Comparison of ENCODE assay signal across 12 cellular contexts in the genomic region with DNA sequence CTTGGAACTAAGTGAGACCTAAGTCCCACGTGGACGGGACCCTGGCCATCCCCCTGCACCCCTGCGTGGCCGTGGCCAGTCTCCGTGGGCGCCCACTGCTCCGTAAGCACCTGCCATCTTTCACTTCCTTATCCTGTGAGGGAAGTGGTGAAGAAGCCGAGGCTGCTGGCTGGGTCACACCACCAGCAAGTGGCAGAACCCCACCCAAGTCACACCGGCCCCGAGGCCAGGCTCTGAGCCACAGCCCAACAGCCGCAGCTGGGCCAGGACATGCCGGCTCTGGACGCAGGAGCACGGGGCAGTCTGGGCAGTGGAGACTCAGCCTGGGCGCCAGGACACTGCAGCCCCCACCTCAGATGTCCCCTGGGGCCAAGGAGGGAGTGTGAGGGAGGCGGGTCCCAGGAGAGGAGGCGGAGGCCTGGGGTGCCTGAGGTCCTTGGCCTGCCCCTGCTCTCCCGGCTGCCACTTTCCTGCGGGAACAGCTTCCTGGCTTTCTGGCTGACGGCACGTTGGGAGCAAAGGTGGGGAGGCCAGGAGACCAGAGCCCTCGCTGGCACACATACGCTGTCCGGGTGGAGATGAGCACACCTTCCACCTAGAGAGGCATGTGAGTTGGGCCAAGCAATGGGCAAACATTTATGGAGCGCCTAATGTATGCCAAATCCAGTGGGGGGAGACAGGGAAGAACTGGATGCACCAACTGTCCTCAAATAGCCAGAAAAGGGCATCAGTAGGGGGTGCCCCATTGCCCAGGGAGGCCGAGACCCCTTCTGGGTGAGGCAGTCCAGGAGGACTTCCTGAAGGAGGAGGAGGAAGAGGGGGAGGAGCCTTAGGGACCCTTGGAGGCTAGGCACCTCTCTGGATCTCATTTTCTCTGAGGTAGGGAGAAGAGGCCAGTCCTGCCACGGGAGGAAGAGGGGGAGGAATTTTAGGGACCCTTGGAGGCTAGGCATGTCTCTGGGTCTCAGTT. TPM values are rescaled to one million over a fixed set of nuclear protein-coding genes. Genes with fewer than 3 reads are reported as not detected.
DNase-seq lines count a peak whose midpoint lies in the region; ATAC-seq, FAIRE-seq and TF ChIP-seq lines count a peak whose summit lies in the region.
"Had no signal": no experiment of that assay in that cellular context is flagged by ENCODE, and none has a peak within 500 bp of the region (broad histone marks: within the 10 kb centered on the region; RNA-seq: fewer than 3 reads in every experiment).

No MANE protein-coding gene starts in this region.

- no peak overlapping the region for H3K18ac ChIP-seq in IMR-90 (ENCODE audit: low read depth, low read length)

- H2BK5ac ChIP-seq in IMR-90 (ENCODE audit: low read depth, low read length, poor library complexity, severe bottlenecking), result no peak overlapping the region

- no peak overlapping the region for H4K91ac ChIP-seq in IMR-90 (ENCODE audit: insufficient read depth, low read depth, low read length)

- no peak overlapping the region for H2BK15ac ChIP-seq in IMR-90 (ENCODE audit: low read depth, low read length)

- H2BK20ac ChIP-seq in IMR-90 (ENCODE audit: low read depth, low read length), result no peak overlapping the region; the same call in 1 of the 2 replicates

- dilution Hi-C loops in IMR-90 (cut with HindIII; ENCODE audit: low sequenced_read_pairs, unreplicated experiment), result no loop called here

- no peak overlapping the region for H3K23ac ChIP-seq in IMR-90 (ENCODE audit: low read depth, low read length)

- no peak overlapping the region for H4K5ac ChIP-seq in IMR-90 (ENCODE audit: low read depth, low read length)

- H3K14ac ChIP-seq in IMR-90 (replicated peaks; ENCODE audit: low read depth, low read length), result no peak overlapping the region

- no peak overlapping the region for H3K56ac ChIP-seq in IMR-90 (ENCODE audit: extremely low read depth, insufficient read depth, low read length)

- TF ChIP-seq RAD21 in IMR-90 (IDR thresholded peaks at IDR 0.05; ENCODE audit: low read length) (no peak), HepG2 (CRISPR knock-in tag; IDR thresholded peaks at IDR 0.05) (no peak)

- H2AK5ac ChIP-seq in IMR-90 (ENCODE audit: low read depth, low read length), result 0 out of 2 replicates have a peak overlapping the region, but pooled peaks have one; percentile 48

- H3K79me1 ChIP-seq in IMR-90 (ENCODE audit: low read depth in 1 of 2, low read length in 2 of 2), result no peaks in the 10 kb centered on the region

- CTCF ChIA-PET in IMR-90 (lab: Yijun Ruan, JAX), result no interaction called here
- CTCF ChIA-PET in HepG2 (lab: Yijun Ruan, JAX; ENCODE audit: low intra/inter-chr PET ratio, low total read pairs), result no interaction called here

- TF ChIP-seq EP300 in HepG2 (IDR thresholded peaks at IDR 0.05; ENCODE audit: low read depth in 2 of 2, low read length in 2 of 2) (no peak), HepG2 (CRISPR knock-in tag; IDR thresholded peaks at IDR 0.05; ENCODE audit: borderline replicate concordance) (no peak)

- FAIRE-seq in HepG2 (lab: Jason Lieb, UNC), result no peak
- FAIRE-seq: astrocyte had no signal

- no peak for DNase-seq in IMR-90
- DNase-seq in T-helper 17 cell, result no peak
- no peak for DNase-seq in HepG2 (ENCODE audit: low spot score)
- DNase-seq in stimulated activated naive B cell treated with anti-CD40 and anti-IgM and Interleukin-4, amounts not matched to agents 10 μg/mL and 1 μg/mL and 100 μg/mL, for 72 hours, result peak; percentile 63
- no peak for DNase-seq in DMS 273 (lab: John Stamatoyannopoulos, UW; ENCODE audit: unreplicated experiment)
- DNase-seq: activated T-cell treated with anti-CD3 and anti-CD28 coated beads, Interleukin-2, amount 50 U/mL, for 72 hours; Calu3; NCI-H146; stimulated activated CD4-positive, alpha-beta T cell treated with anti-CD3 and anti-CD28 coated beads, Interleukin-12 subunit alpha, Interleukin-12 subunit beta, amount 100 ng/mL, for 4 hours had no signal

- H3K4me2 ChIP-seq in IMR-90 (ENCODE audit: low read depth, low read length) (no peak overlapping the region), HepG2 (ENCODE audit: low read depth, low read length) (peak overlapping the region; percentile 65)

- no peak overlapping the region for H3K4ac ChIP-seq in IMR-90 (ENCODE audit: low read depth, low read length)

- H3K27me3 ChIP-seq in IMR-90 (ENCODE audit: control insufficient read depth, insufficient read depth, low read length) (no peaks in the 10 kb centered on the region), HepG2 (ENCODE audit: control insufficient read depth in 1 of 2, insufficient read depth in 2 of 2, low read length in 2 of 2) (peaks cover 33 to 97% of the 10 kb centered on the region in 2 experiments)

- no peak for TF ChIP-seq POLR2A in IMR-90 (IDR thresholded peaks at IDR 0.05; ENCODE audit: low read depth, low read length)
- no peak for TF ChIP-seq POLR2A in HepG2 (IDR thresholded peaks at IDR 0.05; ENCODE audit: insufficient read depth in 1 of 2, low read depth in 2 of 2, low read length in 2 of 2)

- WGBS in IMR-90 (ENCODE audit: extremely low coverage in 2 of 2, insufficient read length in 1 of 2), 2 experiments, result 93% methylated on average over 11 of the region's 27 CpGs; no CpG with 5 or more reads in 1 of the 2 experiments
- WGBS in HepG2 (ENCODE audit: low lambda C conversion rate), result 32% methylated on average over 16 of the region's 27 CpGs

- H3K4me3 Mint-ChIP-seq in T-helper 17 cell, result no peak overlapping the region
- H3K4me3 Mint-ChIP-seq in stimulated activated naive B cell treated with anti-CD40 and anti-IgM and Interleukin-4, amounts not matched to agents 10 μg/mL and 1 μg/mL and 100 μg/mL, for 72 hours, result peak overlapping the region; percentile 32 to 47
- H3K4me3 Mint-ChIP-seq: activated T-cell treated with anti-CD3 and anti-CD28 coated beads, Interleukin-2, amount 50 U/mL, for 72 hours had no signal

- no peak overlapping the region for H3K27ac ChIP-seq in IMR-90 (ENCODE audit: insufficient read depth, low read length)
- no peak overlapping the region for H3K27ac ChIP-seq in HepG2 (ENCODE audit: extremely low read length, insufficient read depth, low read length)

- H3K79me2 ChIP-seq in HepG2 (ENCODE audit: insufficient read depth, low read length), result no peaks in the 10 kb centered on the region

- ATAC-seq in IMR-90 (ENCODE audit: low read depth) (no peak), T-helper 17 cell (peak; percentile 61), HepG2 (no peak), HG03097 (IDR thresholded peaks at IDR 0.05; ENCODE audit: low FRiP score, unreplicated experiment) (no peak), SK-N-SH treated with all-trans-retinoic acid at 6 μM for 48 hours (no peak)
- peak; percentile 91 to 93 for ATAC-seq in stimulated activated naive B cell treated with anti-CD40 and anti-IgM and Interleukin-4, amounts not matched to agents 10 μg/mL and 1 μg/mL and 100 μg/mL, for 72 hours (replicated peaks)
- ATAC-seq: activated T-cell treated with anti-CD3 and anti-CD28 coated beads, Interleukin-2, amount 50 U/mL, for 72 hours had no signal

- H4K20me1 ChIP-seq in IMR-90 (ENCODE audit: insufficient read depth, low read length) (no peaks in the 10 kb centered on the region), HepG2 (ENCODE audit: insufficient read depth, low read length) (peaks cover 9% of the 10 kb centered on the region; the same call in 1 of the 2 replicates)

- no peaks in the 10 kb centered on the region for H3K36me3 ChIP-seq in IMR-90 (ENCODE audit: control insufficient read depth, insufficient read depth, low read length)
- no peaks in the 10 kb centered on the region for H3K36me3 ChIP-seq in HepG2 (replicated peaks in 1 of 2; ENCODE audit: control insufficient read depth in 1 of 2, insufficient read depth in 2 of 2, low read length in 2 of 2)

- H2AFZ ChIP-seq in IMR-90 (replicated peaks; ENCODE audit: low read length, poor library complexity), result no peak overlapping the region
- H2AFZ ChIP-seq in HepG2 (ENCODE audit: low read length), result no peak overlapping the region

- H3K36me3 Mint-ChIP-seq in T-helper 17 cell (ENCODE audit: low read depth), result no peaks in the 10 kb centered on the region
- H3K36me3 Mint-ChIP-seq in stimulated activated naive B cell treated with anti-CD40 and anti-IgM and Interleukin-4, amounts not matched to agents 10 μg/mL and 1 μg/mL and 100 μg/mL, for 72 hours, result no peaks in the 10 kb centered on the region

- no peak overlapping the region for H4K8ac ChIP-seq in IMR-90 (ENCODE audit: low read depth in 2 of 2, low read length in 2 of 2)

- peaks cover 17% of the 10 kb centered on the region for H3K27me3 Mint-ChIP-seq in T-helper 17 cell
- peaks cover 7 to 11% of the 10 kb centered on the region in 2 donors for H3K27me3 Mint-ChIP-seq in stimulated activated naive B cell treated with anti-CD40 and anti-IgM and Interleukin-4, amounts not matched to agents 10 μg/mL and 1 μg/mL and 100 μg/mL, for 72 hours

- H3K4me3 ChIP-seq in IMR-90 (ENCODE audit: insufficient read depth, low read depth, low read length) (no peak overlapping the region), HepG2 (replicated peaks in 1 of 3; ENCODE audit: insufficient read depth in 1 of 3, low read depth in 2 of 3, low read length in 3 of 3) (peak overlapping the region in 1 of 3 experiments; percentile 62; a peak in 2 of 6 replicates)

- TF ChIP-seq CTCF in IMR-90 (conservative IDR thresholded peaks at IDR 0.05; ENCODE audit: low read depth, low read length) (no peak), HepG2 (CRISPR knock-in tag; IDR thresholded peaks at IDR 0.05) (no peak)

- no peak overlapping the region for H2BK120ac ChIP-seq in IMR-90 (ENCODE audit: low read depth, low read length)

- BruUV-seq in IMR-90 (replicated peaks; lab: Mats Ljungman, UMichigan), result no TSS peak
- BruUV-seq in HepG2 (replicated peaks; lab: Mats Ljungman, UMichigan), result no TSS peak

- H3K9me1 ChIP-seq in IMR-90 (ENCODE audit: insufficient read depth, low read length), result 0 out of 2 replicates have a peak, but pooled peaks cover 3% of the 10 kb centered on the region

- H3K4me1 ChIP-seq in IMR-90 (ENCODE audit: control insufficient read depth, insufficient read depth, low read length) (peaks cover 23% of the 10 kb centered on the region), HepG2 (ENCODE audit: insufficient read depth, low read length) (peaks cover 50% of the 10 kb centered on the region)

- H3K9me3 ChIP-seq in IMR-90 (ENCODE audit: control insufficient read depth, insufficient read depth, low read length), result no peaks in the 10 kb centered on the region
- no peaks in the 10 kb centered on the region for H3K9me3 ChIP-seq in T-helper 17 cell (ENCODE audit: control insufficient read depth, low read length, poor library complexity, severe bottlenecking)
- H3K9me3 ChIP-seq in HepG2 (ENCODE audit: low read length), result no peaks in the 10 kb centered on the region

- POLR2A ChIA-PET in IMR-90 (lab: Charles Lee; ENCODE audit: unreplicated experiment), result no interaction called here
- POLR2A ChIA-PET in HepG2 (lab: Yijun Ruan, JAX), result no interaction called here

- intact Hi-C loops in IMR-90 (cut with micrococcal nuclease), result no loop called here
- intact Hi-C loops in HepG2 (cut with micrococcal nuclease; ENCODE audit: unreplicated experiment), result no loop called here

- no peak overlapping the region for H2AK9ac ChIP-seq in IMR-90 (replicated peaks; ENCODE audit: low read depth, low read length, poor library complexity)

- in situ Hi-C loops in IMR-90 (cut with MboI; ENCODE audit: low sequenced_read_pairs) (no loop called here), HepG2 (cut with HindIII; ENCODE audit: extremely low pct_ligation_motif_present, low pct_unique_long_range_greater_than_20kb) (no loop called here)

- H3K9ac ChIP-seq in IMR-90 (ENCODE audit: low read depth, low read length) (no peak overlapping the region), HepG2 (ENCODE audit: insufficient read depth, low read depth, low read length) (no peak overlapping the region; the same call in 1 of the 2 replicates)

- H3K9me3 Mint-ChIP-seq in stimulated activated naive B cell treated with anti-CD40 and anti-IgM and Interleukin-4, amounts not matched to agents 10 μg/mL and 1 μg/mL and 100 μg/mL, for 72 hours, result no peaks in the 10 kb centered on the region
- H3K9me3 Mint-ChIP-seq: activated T-cell treated with anti-CD3 and anti-CD28 coated beads, Interleukin-2, amount 50 U/mL, for 72 hours had no signal

- no peak overlapping the region for H3K27ac Mint-ChIP-seq in T-helper 17 cell
- H3K27ac Mint-ChIP-seq in stimulated activated naive B cell treated with anti-CD40 and anti-IgM and Interleukin-4, amounts not matched to agents 10 μg/mL and 1 μg/mL and 100 μg/mL, for 72 hours, result peak overlapping the region; percentile 80
- H3K27ac Mint-ChIP-seq: activated T-cell treated with anti-CD3 and anti-CD28 coated beads, Interleukin-2, amount 50 U/mL, for 72 hours had no signal

- H3K4me1 Mint-ChIP-seq in T-helper 17 cell, result peaks cover 4% of the 10 kb centered on the region
- H3K4me1 Mint-ChIP-seq in stimulated activated naive B cell treated with anti-CD40 and anti-IgM and Interleukin-4, amounts not matched to agents 10 μg/mL and 1 μg/mL and 100 μg/mL, for 72 hours, result peaks cover 39 to 56% of the 10 kb centered on the region in 2 donors

RNA-seq across cellular contexts. Expression of gene EGFL7, which starts 43.9 kb away (rescaled TPM):
- 1.4 and 2.2 TPM in 2 replicates for total RNA-seq in IMR-90 (2012; rRNA removed)
- polyA plus RNA-seq in IMR-90 (2012; rRNA removed), result 10.4 and 16.4 TPM in 2 replicates
- 9.6 and 22.1 TPM in 2 replicates for polyA plus RNA-seq in IMR-90 (2012; cell fraction: cytosol; rRNA removed)
- polyA plus RNA-seq in IMR-90 (2012; cell fraction: nucleus; rRNA removed; ENCODE audit: low replicate concordance), result 7.1 and 18.2 TPM in 2 replicates
- 1 to 10 TPM in 1 of 2 donors, not detected in 1; 5.7 TPM for total RNA-seq in T-helper 17 cell
- 0.20 TPM in 1 of 2 replicates, not detected in the other for total RNA-seq in HepG2 (2016; rRNA removed; fragmentation: Illumina TruSeq; extraction: Trizol)
- 0.61 and 0.88 TPM in 2 replicates for total RNA-seq in HepG2 (2016; cell fraction: cytosol; rRNA removed; fragmentation: Illumina TruSeq; extraction: Trizol; ENCODE audit: low read depth)
- 0.19 and 0.32 TPM in 2 replicates for total RNA-seq in HepG2 (2016; cell fraction: insoluble cytoplasmic fraction; rRNA removed; fragmentation: Illumina TruSeq; extraction: Trizol)
- 0.59 and 0.93 TPM in 2 replicates for total RNA-seq in HepG2 (2016; cell fraction: membrane; rRNA removed; fragmentation: Illumina TruSeq; extraction: Trizol)
- total RNA-seq in HepG2 (2016; cell fraction: nucleus; rRNA removed; fragmentation: Illumina TruSeq; extraction: Trizol), result 0.40 TPM in 1 of 2 replicates, not detected in the other
- polyA plus RNA-seq in HepG2 (2011; rRNA removed), result 5.1 and 10.3 TPM in 2 replicates
- polyA plus RNA-seq in HepG2 (2011; cell fraction: cytosol; rRNA removed), result 7.6 and 12.5 TPM in 2 replicates
- polyA plus RNA-seq in HepG2 (2011; cell fraction: nucleus; rRNA removed), result 20.6 and 22.6 TPM in 2 replicates
- polyA plus RNA-seq in HepG2 (2012), result 1.6 and 2.3 TPM in 2 replicates
- 0.54 and 0.89 TPM in 2 replicates for polyA plus RNA-seq in HepG2 (2016; cell fraction: cytosol; fragmentation: Illumina TruSeq; extraction: Trizol; ENCODE audit: low read depth)
- polyA plus RNA-seq in HepG2 (2016; cell fraction: insoluble cytoplasmic fraction; fragmentation: Illumina TruSeq; extraction: Trizol; ENCODE audit: low read depth), result 0.20 and 0.56 TPM in 2 replicates
- polyA plus RNA-seq in HepG2 (2016; cell fraction: membrane; fragmentation: Illumina TruSeq; extraction: Trizol; ENCODE audit: low read depth), result 0.68 and 0.72 TPM in 2 replicates
- not detected in 2 replicates for polyA plus RNA-seq in HepG2 (2016; cell fraction: nucleus; fragmentation: Illumina TruSeq; extraction: Trizol; ENCODE audit: insufficient read depth, low read depth)
- polyA minus RNA-seq in HepG2 (2011; rRNA and poly(A)+ RNA removed; ENCODE audit: low replicate concordance), result 3.6 and 4.7 TPM in 2 replicates
- 3.1 and 3.3 TPM in 2 replicates for polyA minus RNA-seq in HepG2 (2011; cell fraction: cytosol; rRNA and poly(A)+ RNA removed)
- polyA minus RNA-seq in HepG2 (2011; cell fraction: nucleus; rRNA and poly(A)+ RNA removed), result 1.9 and 3.0 TPM in 2 replicates

Comparison
In these comparisons a context has a peak if more than half of its experiments do, and no peak if none do; other contexts are left out.
1. ATAC-seq: peak in T-helper 17 cell (single experiment) and stimulated activated naive B cell treated with anti-CD40 and anti-IgM and Interleukin-4, amounts not matched to agents 10 μg/mL and 1 μg/mL and 100 μg/mL, for 72 hours (2 of 2); none in IMR-90 (single experiment), HepG2 (single experiment), HG03097 (single experiment) and SK-N-SH treated with all-trans-retinoic acid at 6 μM for 48 hours (single experiment).